ENCODE assay signal across 8 cellular contexts in genomic region chr11:28697920-28698827, GRCh38.
DNase-seq lines count a peak whose midpoint lies in the region; ATAC-seq, FAIRE-seq and TF ChIP-seq lines count a peak whose summit lies in the region.

No MANE protein-coding gene starts in this region.

- H3K56ac ChIP-seq in H1 (replicated peaks; ENCODE audit: insufficient read length, low read depth, low read length), result no peak overlapping the region

- H3K27me3 ChIP-seq in Panc1 (ENCODE audit: control insufficient read depth, insufficient read depth, low read length), result no peaks in the 10 kb centered on the region
- no peaks in the 10 kb centered on the region for H3K27me3 ChIP-seq in H1 (replicated peaks in 1 of 4; ENCODE audit: control insufficient read depth in 3 of 4, extremely low read depth in 1 of 4, insufficient read depth in 3 of 4, low read length in 3 of 4)

- WGBS in H1 (ENCODE audit: extremely low coverage in 1 of 2, insufficient coverage in 1 of 2, insufficient read length in 1 of 2, insufficient replicate concordance in 2 of 2, low coverage in 1 of 2, low lambda C conversion rate in 2 of 2, missing lambda C conversion rate in 1 of 2), 2 experiments, result 71% methylated on average over 5 of the region's 5 CpGs; no CpG with 5 or more reads in 1 of the 2 experiments

- H4K8ac ChIP-seq in H1 (ENCODE audit: extremely low read depth, insufficient read depth, low read length), result no peak overlapping the region

- H3K23me2 ChIP-seq in H1 (ENCODE audit: low read depth, low read length), result no peaks in the 10 kb centered on the region

- no peak overlapping the region for H2BK20ac ChIP-seq in H1 (ENCODE audit: low read length)

- H4K20me1 ChIP-seq in H1 (replicated peaks in 1 of 2; ENCODE audit: control insufficient read depth in 1 of 2, insufficient read depth in 2 of 2, low read length in 2 of 2), result no peaks in the 10 kb centered on the region

- peak; percentile 92 for FAIRE-seq in H1 (lab: Jason Lieb, UNC)

- no peak overlapping the region for H2BK5ac ChIP-seq in H1 (ENCODE audit: low read depth, low read length)

- peak; percentile 83 to 88 for TF ChIP-seq RAD21 in H1 (IDR thresholded peaks at IDR 0.05 in 1 of 2, conservative IDR thresholded peaks at IDR 0.05 in 1 of 2; ENCODE audit: low read depth in 2 of 2, low read length in 2 of 2)

- no peak overlapping the region for H4K5ac ChIP-seq in H1 (ENCODE audit: insufficient read length, low read depth, low read length)

- H3K14ac ChIP-seq in H1 (ENCODE audit: insufficient read length), result no peak overlapping the region

- no peak overlapping the region for H2AK5ac ChIP-seq in H1 (ENCODE audit: low read depth, low read length)

- TF ChIP-seq CTCF in GM12873 (IDR thresholded peaks at IDR 0.05; ENCODE audit: insufficient read depth, low read depth, low read length, missing control alignments) (peak; percentile 79), Panc1 (IDR thresholded peaks at IDR 0.05) (peak; percentile 88), H1 (IDR thresholded peaks at IDR 0.05; ENCODE audit: control extremely low read depth in 1 of 3, insufficient read depth in 1 of 3, low read depth in 1 of 3, low read length in 3 of 3) (peak; percentile 72 to 86 (median 78))

- CTCF ChIA-PET in Panc1 (lab: Charles Lee), result no interaction called here
- CTCF ChIA-PET in H1 (lab: Charles Lee; ENCODE audit: partially characterized antibody), result interaction anchor here (0.5 to 3.5 kb wide), 23 partner anchors 9 to 999 kb away, joined by 3 to 8 read pairs (median 3); no protein-coding TSS in a partner anchor

- no peak for TF ChIP-seq EP300 in H1 (IDR thresholded peaks at IDR 0.05; ENCODE audit: borderline replicate concordance in 1 of 2, low read depth in 2 of 2, low read length in 2 of 2)

- H3K4ac ChIP-seq in H1 (replicated peaks; ENCODE audit: insufficient read length, low read depth, low read length), result no peak overlapping the region

- POLR2A ChIA-PET in Panc1 (lab: Charles Lee), result no interaction called here
- POLR2A ChIA-PET in H1 (lab: Charles Lee; ENCODE audit: partially characterized antibody), result no interaction called here

- H3K4me3 ChIP-seq in Panc1 (ENCODE audit: low read depth in 2 of 2, low read length in 2 of 2) (no peak overlapping the region), H1 (ENCODE audit: extremely low read depth in 1 of 4, insufficient read depth in 2 of 4, low read depth in 3 of 4, low read length in 4 of 4) (no peak overlapping the region)

- peak; percentile 65 for DNase-seq in AG20443 (ENCODE audit: low spot score)
- no peak for DNase-seq in Panc1 (ENCODE audit: low read depth, low spot score)
- DNase-seq in H1 (ENCODE audit: low read depth in 1 of 2, low spot score in 2 of 2), result peak; percentile 60 to 91
- DNase-seq in middle frontal gyrus (ENCODE audit: extremely low spot score, low spot score), result peak; percentile 15
- DNase-seq in central memory CD4-positive, alpha-beta T cell, result no peak
- DNase-seq in DMS153 treated with DMSO at 0.1 percent for 48 hours (lab: John Stamatoyannopoulos, UW; ENCODE audit: unreplicated experiment), result no peak

- peak; percentile 53 for ATAC-seq in HG03175 (IDR thresholded peaks at IDR 0.05; ENCODE audit: unreplicated experiment)
- ATAC-seq in Panc1, result peak; percentile 51

- no peak overlapping the region for H2BK12ac ChIP-seq in H1 (ENCODE audit: low read depth, low read length)

- no peaks in the 10 kb centered on the region for H3K79me2 ChIP-seq in H1 (ENCODE audit: control insufficient read depth in 1 of 2, insufficient read depth in 2 of 2, low read length in 2 of 2)

- H3K36me3 ChIP-seq in Panc1 (ENCODE audit: control insufficient read depth, insufficient read depth, low read length), result no peaks in the 10 kb centered on the region
- no peaks in the 10 kb centered on the region for H3K36me3 ChIP-seq in H1 (ENCODE audit: control insufficient read depth in 2 of 4, insufficient read depth in 4 of 4, low read length in 3 of 4)

- in situ Hi-C loops in Panc1 (cut with HindIII; ENCODE audit: low pct_unique_long_range_greater_than_20kb, low sequenced_read_pairs), result no loop called here

- no peak overlapping the region for H3K18ac ChIP-seq in H1 (ENCODE audit: extremely low read depth, low read length)

- no peaks in the 10 kb centered on the region for H3K9me3 ChIP-seq in Panc1 (ENCODE audit: control insufficient read depth, insufficient read depth, low read depth, low read length)
- H3K9me3 ChIP-seq in H1 (ENCODE audit: insufficient read depth in 2 of 2, low read depth in 1 of 2, low read length in 1 of 2), result no peaks in the 10 kb centered on the region

- H2BK120ac ChIP-seq in H1 (replicated peaks; ENCODE audit: low read depth, low read length), result no peak overlapping the region

- H3K23ac ChIP-seq in H1 (ENCODE audit: insufficient read length), result no peak overlapping the region

- TF ChIP-seq POLR2A in H1 (IDR thresholded peaks at IDR 0.05; ENCODE audit: control extremely low read depth in 1 of 2, low read depth in 2 of 2, low read length in 2 of 2), result no peak

- no peak overlapping the region for H2BK15ac ChIP-seq in H1 (ENCODE audit: low read length)

- intact Hi-C loops in Panc1 (cut with micrococcal nuclease; ENCODE audit: unreplicated experiment), result loop anchor here (5.0 kb wide), 1 partner anchor 1001 kb away; no protein-coding TSS in a partner anchor

- H2AFZ ChIP-seq in H1 (ENCODE audit: low read length), result no peak overlapping the region

- H4K91ac ChIP-seq in H1 (replicated peaks; ENCODE audit: insufficient read length, low read length), result no peak overlapping the region

- BruUV-seq in Panc1 (replicated peaks; lab: Mats Ljungman, UMichigan), result no TSS peak

- no peak overlapping the region for H3K9ac ChIP-seq in H1 (replicated peaks in 1 of 4; ENCODE audit: extremely low read depth in 1 of 4, low read depth in 3 of 4, low read length in 3 of 4)

- H3K79me1 ChIP-seq in H1 (ENCODE audit: low read depth, low read length), result no peaks in the 10 kb centered on the region

- H3K4me2 ChIP-seq in H1 (ENCODE audit: insufficient read depth in 1 of 2, low read depth in 2 of 2, low read length in 2 of 2), result no peak overlapping the region

- H3K27ac ChIP-seq in Panc1 (ENCODE audit: low read length), result no peak overlapping the region
- no peak overlapping the region for H3K27ac ChIP-seq in H1 (ENCODE audit: low read depth, low read length)

- no peaks in the 10 kb centered on the region for H3K4me1 ChIP-seq in Panc1 (ENCODE audit: control insufficient read depth, insufficient read depth, low read length)
- no peaks in the 10 kb centered on the region for H3K4me1 ChIP-seq in H1 (replicated peaks in 1 of 4; ENCODE audit: control insufficient read depth in 3 of 4, insufficient read depth in 4 of 4, low read length in 3 of 4)

Comparison
In these comparisons a context has a peak if more than half of its experiments do, and no peak if none do; other contexts are left out.
1. DNase-seq: peak in AG20443 (single experiment), H1 (2 of 2) and middle frontal gyrus (single experiment); none in Panc1 (single experiment), central memory CD4-positive, alpha-beta T cell (single experiment) and DMS153 treated with DMSO at 0.1 percent for 48 hours (single experiment).
2. Peak in every context shown above with its lines, with median percentiles within 50 percentile points of each other: CTCF ChIP-seq.